15 cellular contexts compared by ENCODE assay signal in genomic region chr19:1523412-1524205, GRCh38. TPM values are rescaled to one million over a fixed set of nuclear protein-coding genes. Genes with fewer than 3 reads are reported as not detected.
DNase-seq lines count a peak whose midpoint lies in the region; ATAC-seq and TF ChIP-seq lines count a peak whose summit lies in the region.
"Had no signal": no experiment of that assay in that cellular context is flagged by ENCODE, and none has a peak within 500 bp of the region (broad histone marks: within the 10 kb centered on the region; RNA-seq: fewer than 3 reads in every experiment).

Gene PLK5 (plus strand): TSS chr19:1524077. CDS start chr19:1526997, 2,920 bp downstream.

- H3K4me3 ChIP-seq in ectodermal cell (ENCODE audit: insufficient read depth, low read depth, low read length): peak within 1 kb of the TSS; percentile 16
- H3K4me3 ChIP-seq: thyroid gland had no signal

- no peaks in the 10 kb centered on the region for H3K36me3 ChIP-seq in ectodermal cell (ENCODE audit: control insufficient read depth, insufficient read depth, low read length)
- H3K36me3 ChIP-seq: adrenal gland, thyroid gland had no signal

- 12 to 14% methylated on average over 79 of the region's 79 CpGs for WGBS in ectodermal cell, 2 experiments

- H3K36me3 Mint-ChIP-seq in activated naive CD8-positive, alpha-beta T cell treated with anti-CD3 and anti-CD28 coated beads, Interleukin-2, amount 10 ng/mL, durations not matched to agents 7 days and 5 days: no peaks in the 10 kb centered on the region
- H3K36me3 Mint-ChIP-seq in activated naive CD8-positive, alpha-beta T cell treated with anti-CD3 and anti-CD28 coated beads for 36 hours: no peaks in the 10 kb centered on the region
- H3K36me3 Mint-ChIP-seq in type B pancreatic cell: no peaks in the 10 kb centered on the region

- H3K27ac ChIP-seq in ectodermal cell (ENCODE audit: insufficient read depth, low read depth, low read length, poor library complexity, severe bottlenecking): no peak within 1 kb of the TSS
- H3K27ac ChIP-seq: adrenal gland, skin epidermis, thyroid gland had no signal

- H3K4me3 Mint-ChIP-seq in activated naive CD8-positive, alpha-beta T cell treated with anti-CD3 and anti-CD28 coated beads, Interleukin-2, amount 10 ng/mL, durations not matched to agents 7 days and 5 days: no peak within 1 kb of the TSS
- H3K4me3 Mint-ChIP-seq in activated naive CD8-positive, alpha-beta T cell treated with anti-CD3 and anti-CD28 coated beads for 36 hours: no peak within 1 kb of the TSS
- peak within 1 kb of the TSS; percentile 77 for H3K4me3 Mint-ChIP-seq in type B pancreatic cell

- no peak for TF ChIP-seq CTCF in type B pancreatic cell (conservative IDR thresholded peaks at IDR 0.05)

- no peak for DNase-seq in activated naive CD8-positive, alpha-beta T cell treated with anti-CD3 and anti-CD28 coated beads, Interleukin-2, amount 10 ng/mL, durations not matched to agents 7 days and 5 days
- no peak for DNase-seq in activated naive CD8-positive, alpha-beta T cell treated with anti-CD3 and anti-CD28 coated beads for 36 hours
- peak; percentile 27 for DNase-seq in midbrain (lab: John Stamatoyannopoulos, UW)
- no peak for DNase-seq in type B pancreatic cell (ENCODE audit: extremely low spot score, unreplicated experiment)
- DNase-seq in DMS 273 treated with DMSO at 0.1 percent for 48 hours (lab: John Stamatoyannopoulos, UW): no peak
- DNase-seq: adrenal gland, DMS53, NCI-H774, SHP77 treated with DMSO at 0.1 percent for 48 hours, thyroid gland had no signal

- peaks cover 64% of the 10 kb centered on the region for H3K27me3 ChIP-seq in ectodermal cell (ENCODE audit: control insufficient read depth, insufficient read depth, low read length, poor library complexity, severe bottlenecking)

- POLR2A ChIA-PET in activated naive CD8-positive, alpha-beta T cell treated with anti-CD3 and anti-CD28 coated beads, Interleukin-2, amount 10 ng/mL, durations not matched to agents 7 days and 5 days (lab: Charles Lee): no interaction called here

- H3K9me3 ChIP-seq in ectodermal cell (ENCODE audit: control insufficient read depth, low read length): no peaks in the 10 kb centered on the region
- H3K9me3 ChIP-seq: adrenal gland, thyroid gland had no signal

- H3K4me1 Mint-ChIP-seq in activated naive CD8-positive, alpha-beta T cell treated with anti-CD3 and anti-CD28 coated beads, Interleukin-2, amount 10 ng/mL, durations not matched to agents 7 days and 5 days: peaks cover 4% of the 10 kb centered on the region
- peaks cover 4% of the 10 kb centered on the region for H3K4me1 Mint-ChIP-seq in activated naive CD8-positive, alpha-beta T cell treated with anti-CD3 and anti-CD28 coated beads for 36 hours
- no peaks in the 10 kb centered on the region for H3K4me1 Mint-ChIP-seq in type B pancreatic cell (ENCODE audit: unreplicated experiment)

- H3K4me1 ChIP-seq in ectodermal cell (ENCODE audit: control insufficient read depth, insufficient read depth, low read length): no peaks in the 10 kb centered on the region
- H3K4me1 ChIP-seq: adrenal gland had no signal

- peak within 1 kb of the TSS; percentile 35 for H3K27ac Mint-ChIP-seq in activated naive CD8-positive, alpha-beta T cell treated with anti-CD3 and anti-CD28 coated beads, Interleukin-2, amount 10 ng/mL, durations not matched to agents 7 days and 5 days
- H3K27ac Mint-ChIP-seq in activated naive CD8-positive, alpha-beta T cell treated with anti-CD3 and anti-CD28 coated beads for 36 hours: no peak within 1 kb of the TSS
- no peak within 1 kb of the TSS for H3K27ac Mint-ChIP-seq in type B pancreatic cell

- no peaks in the 10 kb centered on the region for H3K9me3 Mint-ChIP-seq in activated naive CD8-positive, alpha-beta T cell treated with anti-CD3 and anti-CD28 coated beads, Interleukin-2, amount 10 ng/mL, durations not matched to agents 7 days and 5 days
- no peaks in the 10 kb centered on the region for H3K9me3 Mint-ChIP-seq in activated naive CD8-positive, alpha-beta T cell treated with anti-CD3 and anti-CD28 coated beads for 36 hours
- no peaks in the 10 kb centered on the region for H3K9me3 Mint-ChIP-seq in type B pancreatic cell

- no peak for ATAC-seq in activated naive CD8-positive, alpha-beta T cell treated with anti-CD3 and anti-CD28 coated beads, Interleukin-2, amount 10 ng/mL, durations not matched to agents 7 days and 5 days (ENCODE audit: low read depth)
- ATAC-seq in GM18502 (IDR thresholded peaks at IDR 0.05; ENCODE audit: poor library complexity, unreplicated experiment) (no peak), GM19397 (IDR thresholded peaks at IDR 0.05; ENCODE audit: unreplicated experiment) (no peak)

- H3K27me3 Mint-ChIP-seq in activated naive CD8-positive, alpha-beta T cell treated with anti-CD3 and anti-CD28 coated beads, Interleukin-2, amount 10 ng/mL, durations not matched to agents 7 days and 5 days: peaks cover 23% of the 10 kb centered on the region
- H3K27me3 Mint-ChIP-seq in activated naive CD8-positive, alpha-beta T cell treated with anti-CD3 and anti-CD28 coated beads for 36 hours: peaks cover 52% of the 10 kb centered on the region
- H3K27me3 Mint-ChIP-seq in type B pancreatic cell: peaks cover 61% of the 10 kb centered on the region

RNA-seq across cellular contexts. Expression of gene PLK5, which starts in this region (rescaled TPM):
- not detected for total RNA-seq in activated naive CD8-positive, alpha-beta T cell treated with anti-CD3 and anti-CD28 coated beads, Interleukin-2, amount 10 ng/mL, durations not matched to agents 7 days and 5 days
- total RNA-seq in activated naive CD8-positive, alpha-beta T cell treated with anti-CD3 and anti-CD28 coated beads for 36 hours: not detected
- polyA plus RNA-seq in ectodermal cell (2013, experiment 1 of 4): 0.69 TPM
- 0.71 TPM for polyA plus RNA-seq in ectodermal cell (2013, experiment 2 of 4)
- polyA plus RNA-seq in ectodermal cell (2013, experiment 3 of 4): 0.37 TPM
- polyA plus RNA-seq in ectodermal cell (2013, experiment 4 of 4): 0.57 TPM
- 0.24 TPM in 1 of 2 replicates, not detected in the other for total RNA-seq in type B pancreatic cell (ENCODE audit: low replicate concordance)
- total RNA-seq: HT-29, thyroid gland had no signal
